In the genomic region with DNA sequence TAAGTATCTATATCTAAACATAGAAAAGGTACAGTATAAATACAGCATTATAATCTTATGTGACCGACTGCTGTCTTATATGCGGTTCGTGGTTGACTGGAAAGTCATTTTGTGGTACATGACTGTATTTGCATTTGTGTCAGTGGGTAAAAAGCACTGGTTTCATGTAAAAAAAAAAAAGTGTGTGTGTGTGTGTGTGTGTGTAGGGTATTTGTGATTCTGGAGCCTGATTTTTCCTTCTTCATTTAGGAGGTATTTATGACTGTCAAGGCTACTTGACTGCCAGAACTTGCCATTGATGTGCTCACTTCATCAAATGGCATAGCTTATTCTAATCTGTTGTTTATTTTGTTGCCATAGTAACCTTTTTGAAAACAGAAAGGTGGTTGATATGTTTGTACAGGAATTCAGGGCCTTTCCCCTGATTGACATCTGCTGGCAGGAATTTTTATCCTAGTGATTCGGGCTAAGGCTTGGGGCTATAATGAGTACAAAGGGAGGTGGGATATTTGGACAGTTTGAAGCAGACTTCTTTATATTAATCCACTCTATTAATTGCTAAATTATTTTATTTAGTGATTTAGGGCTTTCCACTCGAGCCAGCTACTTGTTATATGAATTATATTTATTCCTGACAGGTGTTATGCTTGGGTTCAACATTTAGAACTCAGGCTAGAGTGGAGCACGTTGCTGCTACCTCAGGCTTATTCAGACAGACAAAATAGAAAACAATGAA, we compare ENCODE assay signal across 1 cellular context.
TF ChIP-seq lines count a peak whose summit lies in the region.

No MANE protein-coding gene starts in this region.

TF ChIP-seq in GM12878, 131 proteins besides CTCF, POLR2A, EP300 and RAD21 (continued from another document):
- TF ChIP-seq, protein P1, sequence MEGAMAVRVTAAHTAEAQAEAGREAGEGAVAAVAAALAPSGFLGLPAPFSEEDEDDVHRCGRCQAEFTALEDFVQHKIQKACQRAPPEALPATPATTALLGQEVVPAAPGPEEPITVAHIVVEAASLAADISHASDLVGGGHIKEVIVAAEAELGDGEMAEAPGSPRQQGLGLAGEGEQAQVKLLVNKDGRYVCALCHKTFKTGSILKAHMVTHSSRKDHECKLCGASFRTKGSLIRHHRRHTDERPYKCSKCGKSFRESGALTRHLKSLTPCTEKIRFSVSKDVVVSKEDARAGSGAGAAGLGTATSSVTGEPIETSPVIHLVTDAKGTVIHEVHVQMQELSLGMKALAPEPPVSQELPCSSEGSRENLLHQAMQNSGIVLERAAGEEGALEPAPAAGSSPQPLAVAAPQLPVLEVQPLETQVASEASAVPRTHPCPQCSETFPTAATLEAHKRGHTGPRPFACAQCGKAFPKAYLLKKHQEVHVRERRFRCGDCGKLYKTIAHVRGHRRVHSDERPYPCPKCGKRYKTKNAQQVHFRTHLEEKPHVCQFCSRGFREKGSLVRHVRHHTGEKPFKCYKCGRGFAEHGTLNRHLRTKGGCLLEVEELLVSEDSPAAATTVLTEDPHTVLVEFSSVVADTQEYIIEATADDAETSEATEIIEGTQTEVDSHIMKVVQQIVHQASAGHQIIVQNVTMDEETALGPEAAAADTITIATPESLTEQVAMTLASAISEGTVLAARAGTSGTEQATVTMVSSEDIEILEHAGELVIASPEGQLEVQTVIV (IDR thresholded peaks at IDR 0.05; ENCODE audit: borderline replicate concordance, partially characterized antibody) = no peak
- no peak for TF ChIP-seq WRNIP1 (IDR thresholded peaks at IDR 0.05; ENCODE audit: borderline replicate concordance, low read depth, low read length)
- no peak for TF ChIP-seq POLR2AphosphoS2 (IDR thresholded peaks at IDR 0.05; ENCODE audit: low read depth, low read length)
